In genomic region chr6:35988047-35988446, GRCh38 we compare ENCODE assay signal across 10 cellular contexts. TPM values are rescaled to one million over a fixed set of nuclear protein-coding genes. Genes with fewer than 3 reads are reported as not detected.
"Had no signal": no experiment of that assay in that cellular context is flagged by ENCODE, and none has a peak within 500 bp of the region (broad histone marks: within the 10 kb centered on the region; RNA-seq: fewer than 3 reads in every experiment).

No MANE protein-coding gene starts in this region.

RNA-seq across cellular contexts. Expression of gene SLC26A8, which starts 36.4 kb away (rescaled TPM):
- total RNA-seq: dermis microvascular lymphatic vessel endothelial cell, endodermal cell, endothelial cell of umbilical vein, epithelial cell of proximal tubule, fibroblast of lung, fibroblast of villous mesenchyme, foreskin keratinocyte, gastroesophageal sphincter, glomerular endothelial cell, hepatocyte had no signal
- polyA plus RNA-seq: fibroblast of lung, hepatocyte had no signal
